Comparison of ENCODE assay signal across 1 cellular context in genomic region chr11:66318576-66318970, GRCh38.
TF ChIP-seq lines count a peak whose summit lies in the region.

No MANE protein-coding gene starts in this region.

TF ChIP-seq in A549, 52 proteins besides CTCF, POLR2A, EP300 and RAD21:
- no peak for TF ChIP-seq MAZ (IDR thresholded peaks at IDR 0.05; ENCODE audit: borderline replicate concordance, low read depth, low read length)
- TF ChIP-seq, protein P1, sequence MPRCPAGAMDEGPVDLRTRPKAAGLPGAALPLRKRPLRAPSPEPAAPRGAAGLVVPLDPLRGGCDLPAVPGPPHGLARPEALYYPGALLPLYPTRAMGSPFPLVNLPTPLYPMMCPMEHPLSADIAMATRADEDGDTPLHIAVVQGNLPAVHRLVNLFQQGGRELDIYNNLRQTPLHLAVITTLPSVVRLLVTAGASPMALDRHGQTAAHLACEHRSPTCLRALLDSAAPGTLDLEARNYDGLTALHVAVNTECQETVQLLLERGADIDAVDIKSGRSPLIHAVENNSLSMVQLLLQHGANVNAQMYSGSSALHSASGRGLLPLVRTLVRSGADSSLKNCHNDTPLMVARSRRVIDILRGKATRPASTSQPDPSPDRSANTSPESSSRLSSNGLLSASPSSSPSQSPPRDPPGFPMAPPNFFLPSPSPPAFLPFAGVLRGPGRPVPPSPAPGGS (IDR thresholded peaks at IDR 0.05): no peak
- TF ChIP-seq POLR2AphosphoS2 (conservative IDR thresholded peaks at IDR 0.05; ENCODE audit: low read length): no peak
- no peak for TF ChIP-seq HOXB13 (CRISPR knock-in tag; IDR thresholded peaks at IDR 0.05; ENCODE audit: low read depth)
- TF ChIP-seq RCOR1 (IDR thresholded peaks at IDR 0.05; ENCODE audit: low read depth, low read length): no peak
- no peak for TF ChIP-seq FOSL2 (IDR thresholded peaks at IDR 0.05)
- no peak for TF ChIP-seq FOSL2 (CRISPR knock-in tag; IDR thresholded peaks at IDR 0.05)
- no peak for TF ChIP-seq ATOH8 (CRISPR knock-in tag; IDR thresholded peaks at IDR 0.05; ENCODE audit: low read depth)
- no peak for TF ChIP-seq CBX8 (IDR thresholded peaks at IDR 0.05)
- TF ChIP-seq NPAS2 (CRISPR knock-in tag; IDR thresholded peaks at IDR 0.05; ENCODE audit: borderline replicate concordance): no peak
- no peak for TF ChIP-seq ZFP36 (IDR thresholded peaks at IDR 0.05; ENCODE audit: borderline replicate concordance, partially characterized antibody)
- TF ChIP-seq JUNB (IDR thresholded peaks at IDR 0.05): no peak
- TF ChIP-seq, protein P2, sequence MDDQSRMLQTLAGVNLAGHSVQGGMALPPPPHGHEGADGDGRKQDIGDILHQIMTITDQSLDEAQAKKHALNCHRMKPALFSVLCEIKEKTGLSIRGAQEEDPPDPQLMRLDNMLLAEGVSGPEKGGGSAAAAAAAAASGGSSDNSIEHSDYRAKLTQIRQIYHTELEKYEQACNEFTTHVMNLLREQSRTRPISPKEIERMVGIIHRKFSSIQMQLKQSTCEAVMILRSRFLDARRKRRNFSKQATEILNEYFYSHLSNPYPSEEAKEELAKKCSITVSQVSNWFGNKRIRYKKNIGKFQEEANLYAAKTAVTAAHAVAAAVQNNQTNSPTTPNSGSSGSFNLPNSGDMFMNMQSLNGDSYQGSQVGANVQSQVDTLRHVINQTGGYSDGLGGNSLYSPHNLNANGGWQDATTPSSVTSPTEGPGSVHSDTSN (IDR thresholded peaks at IDR 0.05): no peak
- TF ChIP-seq RARB (CRISPR knock-in tag; IDR thresholded peaks at IDR 0.05): no peak
- TF ChIP-seq FOXS1 (CRISPR knock-in tag; IDR thresholded peaks at IDR 0.05): no peak
- TF ChIP-seq HEYL (CRISPR knock-in tag; IDR thresholded peaks at IDR 0.05): no peak
- no peak for TF ChIP-seq JUN (IDR thresholded peaks at IDR 0.05)
- TF ChIP-seq USF2 (IDR thresholded peaks at IDR 0.05): no peak
- TF ChIP-seq GATA3 (IDR thresholded peaks at IDR 0.05; ENCODE audit: borderline replicate concordance): no peak
- TF ChIP-seq ZSCAN20 (CRISPR knock-in tag; IDR thresholded peaks at IDR 0.05): no peak
- no peak for TF ChIP-seq BHLHE40 (IDR thresholded peaks at IDR 0.05; ENCODE audit: low read depth, low read length)
